In genomic region chrX:153794018-153794896, GRCh38 we compare ENCODE assay signal across 1 cellular context.
TF ChIP-seq lines count a peak whose summit lies in the region.

Gene IDH3G, minus strand, starts transcription at chrX:153794375. Its CDS starts 49 bp downstream, at chrX:153794326.
Gene SSR4, plus strand, starts transcription at chrX:153794668. Its CDS starts 20 bp downstream, at chrX:153794688.

TF ChIP-seq in K562, 482 proteins besides CTCF, POLR2A, EP300 and RAD21 (continued from another document and continues in another):
- TF ChIP-seq MXI1 (IDR thresholded peaks at IDR 0.05; ENCODE audit: low read depth, low read length) (peak; percentile 61; the same call in 1 of the 2 replicates), ZNF121 (CRISPR knock-in tag; conservative IDR thresholded peaks at IDR 0.05) (no peak), E2F5 (CRISPR knock-in tag; IDR thresholded peaks at IDR 0.05) (no peak), ZNF785 (CRISPR knock-in tag; IDR thresholded peaks at IDR 0.05) (no peak), ZBTB40 (IDR thresholded peaks at IDR 0.05) (no peak; the same call in 1 of the 2 replicates), ZBTB40 (CRISPR knock-in tag; IDR thresholded peaks at IDR 0.05) (no peak), ZNF347 (CRISPR knock-in tag; IDR thresholded peaks at IDR 0.05; ENCODE audit: low read depth) (no peak), CBX1 (IDR thresholded peaks at IDR 0.05; ENCODE audit: low read depth) (no peak), ZBTB7A (IDR thresholded peaks at IDR 0.05; ENCODE audit: borderline replicate concordance, control insufficient read depth, low read depth, low read length) (peak; percentile 84), ZNF518B (CRISPR knock-in tag; IDR thresholded peaks at IDR 0.05) (no peak), TBL1XR1 (IDR thresholded peaks at IDR 0.05; ENCODE audit: low read length in 2 of 2) (no peak), PRPF4 (IDR thresholded peaks at IDR 0.05; ENCODE audit: insufficient read depth, low read depth, low read length, poor library complexity, severe bottlenecking) (no peak), ZNF57 (CRISPR knock-in tag; IDR thresholded peaks at IDR 0.05) (no peak), ZBTB9 (CRISPR knock-in tag; IDR thresholded peaks at IDR 0.05) (no peak), NR4A1 (CRISPR knock-in tag; IDR thresholded peaks at IDR 0.05) (no peak), NR4A1 (tag; IDR thresholded peaks at IDR 0.05) (no peak), IFI16 (CRISPR knock-in tag; IDR thresholded peaks at IDR 0.05) (no peak), TGIF2 (CRISPR knock-in tag; IDR thresholded peaks at IDR 0.05) (no peak), CHD1 (IDR thresholded peaks at IDR 0.05; ENCODE audit: low read length) (no peak), ZNF589 (CRISPR knock-in tag; IDR thresholded peaks at IDR 0.05; ENCODE audit: low read depth) (no peak), NONO (IDR thresholded peaks at IDR 0.05; ENCODE audit: low read depth in 2 of 2, low read length in 1 of 2) (no peak; a peak in 1 of 4 replicates), SMAD2 (IDR thresholded peaks at IDR 0.05; ENCODE audit: low read depth, low read length) (no peak), HMBOX1 (IDR thresholded peaks at IDR 0.05) (no peak), HCFC1 (IDR thresholded peaks at IDR 0.05; ENCODE audit: low read depth, low read length) (peak; percentile 71), ARID1B (IDR thresholded peaks at IDR 0.05) (no peak), EGR1 (conservative IDR thresholded peaks at IDR 0.05) (peak; percentile 16; the same call in 1 of the 2 replicates), MCM2 (IDR thresholded peaks at IDR 0.05; ENCODE audit: low read depth) (no peak), CREM (IDR thresholded peaks at IDR 0.05; ENCODE audit: low read depth) (peak; percentile 96), DDX20 (tag; IDR thresholded peaks at IDR 0.05; ENCODE audit: low read depth) (no peak), RHOXF2B (CRISPR knock-in tag; conservative IDR thresholded peaks at IDR 0.05) (no peak), ZBTB34 (CRISPR knock-in tag; IDR thresholded peaks at IDR 0.05) (no peak)
